Comparison of ENCODE assay signal across 15 cellular contexts in genomic region chr2:96839875-96840850, GRCh38. TPM values are rescaled to one million over a fixed set of nuclear protein-coding genes. Genes with fewer than 3 reads are reported as not detected.
A peak's percentile ranks its signal among the peaks of the same experiment; 100 is the strongest.
DNase-seq lines count a peak whose midpoint lies in the region; ATAC-seq, FAIRE-seq and TF ChIP-seq lines count a peak whose summit lies in the region.
"Had no signal": no experiment of that assay in that cellular context is flagged by ENCODE, and none has a peak within 500 bp of the region (broad histone marks: within the 10 kb centered on the region; RNA-seq: fewer than 3 reads in every experiment).

No MANE protein-coding gene starts in this region.

- H2AFZ ChIP-seq in parathyroid adenoma: peak overlapping the region; percentile 63

- H3K27ac Mint-ChIP-seq in effector memory CD8-positive, alpha-beta T cell: peak overlapping the region in 1 of 2 donors; percentile 28
- H3K27ac Mint-ChIP-seq in Calu3 (ENCODE audit: unreplicated experiment): no peak overlapping the region

- intact Hi-C loops in Calu3 (cut with micrococcal nuclease; ENCODE audit: unreplicated experiment): no loop called here

- no peak for ATAC-seq in effector memory CD8-positive, alpha-beta T cell (replicated peaks)
- no peak for ATAC-seq in GM21528 (IDR thresholded peaks at IDR 0.05; ENCODE audit: low FRiP score, unreplicated experiment)

- H3K9me3 ChIP-seq in parathyroid adenoma (ENCODE audit: control insufficient read depth, low read length): no peaks in the 10 kb centered on the region
- H3K9me3 ChIP-seq: Peyer's patch, tibial nerve had no signal

- H3K27me3 Mint-ChIP-seq in effector memory CD8-positive, alpha-beta T cell: no peaks in the 10 kb centered on the region
- H3K27me3 Mint-ChIP-seq in Calu3 (ENCODE audit: unreplicated experiment): no peaks in the 10 kb centered on the region

- no peaks in the 10 kb centered on the region for H3K36me3 ChIP-seq in parathyroid adenoma (ENCODE audit: control insufficient read depth, insufficient read depth, low read length)

- H3K9me3 Mint-ChIP-seq in effector memory CD8-positive, alpha-beta T cell: no peaks in the 10 kb centered on the region
- no peaks in the 10 kb centered on the region for H3K9me3 Mint-ChIP-seq in Calu3 (ENCODE audit: low read depth, unreplicated experiment)

- H3K4me3 Mint-ChIP-seq in effector memory CD8-positive, alpha-beta T cell: peak overlapping the region; percentile 74 to 76
- no peak overlapping the region for H3K4me3 Mint-ChIP-seq in Calu3 (ENCODE audit: low read depth, unreplicated experiment)

- peaks cover 6 to 16% of the 10 kb centered on the region in 2 donors for H3K4me1 Mint-ChIP-seq in effector memory CD8-positive, alpha-beta T cell (ENCODE audit: low read depth in 2 of 2)
- H3K4me1 Mint-ChIP-seq in Calu3 (ENCODE audit: low read depth, unreplicated experiment): no peaks in the 10 kb centered on the region

- no peaks in the 10 kb centered on the region for H3K79me2 ChIP-seq in parathyroid adenoma

- peaks cover 16% of the 10 kb centered on the region for H3K36me3 Mint-ChIP-seq in effector memory CD8-positive, alpha-beta T cell (ENCODE audit: insufficient read depth)
- H3K36me3 Mint-ChIP-seq in Calu3 (ENCODE audit: insufficient read depth, unreplicated experiment): peaks cover 22% of the 10 kb centered on the region

- no peak overlapping the region for H3K4me3 ChIP-seq in parathyroid adenoma (ENCODE audit: low read depth, low read length)

- no TSS peak for BruUV-seq in Calu3 (replicated peaks; lab: Mats Ljungman, UMichigan)

- H3K27me3 ChIP-seq in parathyroid adenoma (ENCODE audit: control insufficient read depth, insufficient read depth, low read length): no peaks in the 10 kb centered on the region
- H3K27me3 ChIP-seq: Peyer's patch, tibial nerve had no signal

- H3K27ac ChIP-seq in parathyroid adenoma: no peak overlapping the region

- H3K4me1 ChIP-seq in parathyroid adenoma: peaks cover 19% of the 10 kb centered on the region

- DNase-seq in NCI-H2196 (lab: John Stamatoyannopoulos, UW; ENCODE audit: unreplicated experiment): peak; percentile 21
- no peak for DNase-seq in NCI-H2196 treated with DMSO at 0.1 percent for 48 hours (lab: John Stamatoyannopoulos, UW; ENCODE audit: unreplicated experiment)
- DNase-seq in HTR-8/SVneo (ENCODE audit: insufficient read length, low spot score): no peak
- DNase-seq in effector memory CD8-positive, alpha-beta T cell: no peak
- no peak for DNase-seq in Calu3
- DNase-seq in HUDEP-2 (lab: John Stamatoyannopoulos, UW; ENCODE audit: unreplicated experiment in 76 of 76): no peak
- DNase-seq: 8988T, amniotic stem cell, MV-4-11, NCI-H2227 treated with DMSO at 0.1 percent for 48 hours had no signal

- H3K4me2 ChIP-seq in parathyroid adenoma (ENCODE audit: low read length): no peak overlapping the region

- peak; percentile 54 for FAIRE-seq in HTR-8/SVneo (lab: Jason Lieb, UNC)
- FAIRE-seq: islet of Langerhans had no signal

- CTCF ChIA-PET in Calu3 (lab: Charles Lee): no interaction called here

- no peak overlapping the region for H3K9ac ChIP-seq in parathyroid adenoma

- TF ChIP-seq CTCF in parathyroid adenoma (IDR thresholded peaks at IDR 0.05) (no peak), Calu3 (IDR thresholded peaks at IDR 0.05; ENCODE audit: unreplicated experiment) (no peak)

RNA-seq across cellular contexts. Expression of gene ANKRD23, which starts 3.7 kb away (rescaled TPM):
- 6.5 and 7.5 TPM in 2 replicates for total RNA-seq in Calu3 (2022)

RNA-seq across cellular contexts. Expression of gene ANKRD39, which starts 17.7 kb away (rescaled TPM):
- total RNA-seq in Calu3 (2022): 12.2 and 14.1 TPM in 2 replicates

RNA-seq across cellular contexts. Expression of gene CNNM3, which starts 24.1 kb away (rescaled TPM):
- total RNA-seq in Calu3 (2022): 22.5 and 25.1 TPM in 2 replicates

RNA-seq across cellular contexts. Expression of gene SEMA4C, which starts 29.7 kb away (rescaled TPM):
- 23.8 and 25.3 TPM in 2 replicates for total RNA-seq in Calu3 (2022)
